1 cellular context compared by ENCODE assay signal in genomic region chr5:71445523-71446154, GRCh38.
TF ChIP-seq lines count a peak whose summit lies in the region.

No MANE protein-coding gene starts in this region.

TF ChIP-seq in endothelial cell of umbilical vein, 7 proteins besides CTCF, POLR2A, EP300 and RAD21:
- TF ChIP-seq EZH2 (IDR thresholded peaks at IDR 0.05; ENCODE audit: borderline replicate concordance, low read depth, low read length, severe bottlenecking): peak; percentile 42
